In genomic region chr7:155489862-155490696, GRCh38 we compare ENCODE assay signal across 8 cellular contexts.
DNase-seq lines count a peak whose midpoint lies in the region; ATAC-seq lines count a peak whose summit lies in the region.

No MANE protein-coding gene starts in this region.

- H3K4me3 ChIP-seq in iPS-15b (ENCODE audit: low read depth, low read length), result peak overlapping the region; percentile 35

- no peak overlapping the region for H3K9ac ChIP-seq in iPS-15b (ENCODE audit: low read depth, low read length)

- H3K36me3 ChIP-seq in iPS-15b (ENCODE audit: control insufficient read depth, insufficient read depth, low read length), result no peaks in the 10 kb centered on the region

- H3K27ac Mint-ChIP-seq in stimulated activated naive CD8-positive, alpha-beta T cell treated with anti-CD3 and anti-CD28 coated beads, Interleukin-15, amount 100 ng/mL, for 72 hours, result peak overlapping the region; percentile 65 to 67

- no peaks in the 10 kb centered on the region for H3K9me3 ChIP-seq in iPS-15b (ENCODE audit: control insufficient read depth, insufficient read depth, low read length)

- peaks cover 35% of the 10 kb centered on the region for H3K4me1 Mint-ChIP-seq in stimulated activated naive CD8-positive, alpha-beta T cell treated with anti-CD3 and anti-CD28 coated beads, Interleukin-15, amount 100 ng/mL, for 72 hours

- DNase-seq in AG20443 (ENCODE audit: low spot score) (peak; percentile 71), SW480 (ENCODE audit: low spot score) (peak; percentile 59), UCSD-AML1 (lab: John Stamatoyannopoulos, UW; ENCODE audit: unreplicated experiment) (no peak), NCI-H1930 (lab: John Stamatoyannopoulos, UW) (no peak), DMS79 treated with DMSO at 0.1 percent for 48 hours (lab: John Stamatoyannopoulos, UW) (no peak)
- DNase-seq in stimulated activated naive CD8-positive, alpha-beta T cell treated with anti-CD3 and anti-CD28 coated beads, Interleukin-15, amount 100 ng/mL, for 72 hours, result no peak

- peaks cover 75% of the 10 kb centered on the region for H3K27me3 Mint-ChIP-seq in stimulated activated naive CD8-positive, alpha-beta T cell treated with anti-CD3 and anti-CD28 coated beads, Interleukin-15, amount 100 ng/mL, for 72 hours

- H3K27me3 ChIP-seq in iPS-15b (ENCODE audit: control insufficient read depth, insufficient read depth, low read length), result peaks cover 87% of the 10 kb centered on the region

- peaks cover 3% of the 10 kb centered on the region for H3K4me1 ChIP-seq in iPS-15b (ENCODE audit: control insufficient read depth, insufficient read depth, low read length)

- peak; percentile 47 for ATAC-seq in GM19438 (IDR thresholded peaks at IDR 0.05; ENCODE audit: low read depth, unreplicated experiment)
- peak; percentile 34 for ATAC-seq in stimulated activated naive CD8-positive, alpha-beta T cell treated with anti-CD3 and anti-CD28 coated beads, Interleukin-15, amount 100 ng/mL, for 72 hours

- peak overlapping the region; percentile 79 to 97 for H3K4me3 Mint-ChIP-seq in stimulated activated naive CD8-positive, alpha-beta T cell treated with anti-CD3 and anti-CD28 coated beads, Interleukin-15, amount 100 ng/mL, for 72 hours

- H3K9me3 Mint-ChIP-seq in stimulated activated naive CD8-positive, alpha-beta T cell treated with anti-CD3 and anti-CD28 coated beads, Interleukin-15, amount 100 ng/mL, for 72 hours, result peaks cover 0 to 4% of the 10 kb centered on the region in 2 donors

Comparison
In these comparisons a context has a peak if more than half of its experiments do, and no peak if none do; other contexts are left out.
1. DNase-seq: peak in AG20443 (single experiment) and SW480 (single experiment); none in stimulated activated naive CD8-positive, alpha-beta T cell treated with anti-CD3 and anti-CD28 coated beads, Interleukin-15, amount 100 ng/mL, for 72 hours (0 of 2), UCSD-AML1 (single experiment), NCI-H1930 (0 of 2) and DMS79 treated with DMSO at 0.1 percent for 48 hours (single experiment).